ENCODE assay signal across 1 cellular context in genomic region chr12:32894566-32894965, GRCh38.
TF ChIP-seq lines count a peak whose summit lies in the region.

No MANE protein-coding gene starts in this region.

TF ChIP-seq in HepG2, 621 proteins besides CTCF, POLR2A, EP300 and RAD21:
- TF ChIP-seq HMG20B (CRISPR knock-in tag; conservative IDR thresholded peaks at IDR 0.05) (no peak), TFAP4 (IDR thresholded peaks at IDR 0.05; ENCODE audit: borderline replicate concordance, low read depth) (no peak), MZF1 (CRISPR knock-in tag; IDR thresholded peaks at IDR 0.05; ENCODE audit: borderline replicate concordance) (no peak), PHF8 (CRISPR knock-in tag; IDR thresholded peaks at IDR 0.05) (no peak), ZNF331 (CRISPR knock-in tag; IDR thresholded peaks at IDR 0.05) (no peak), ZNF30 (CRISPR knock-in tag; IDR thresholded peaks at IDR 0.05) (no peak), BCLAF1 (IDR thresholded peaks at IDR 0.05) (no peak), ZNF138 (CRISPR knock-in tag; IDR thresholded peaks at IDR 0.05; ENCODE audit: low read depth) (no peak), POLR2AphosphoS5 (IDR thresholded peaks at IDR 0.05; ENCODE audit: low read depth, low read length) (no peak), ZNF572 (CRISPR knock-in tag; IDR thresholded peaks at IDR 0.05) (no peak), ZNF816 (CRISPR knock-in tag; IDR thresholded peaks at IDR 0.05; ENCODE audit: borderline replicate concordance) (no peak), FOSL2 (CRISPR knock-in tag; IDR thresholded peaks at IDR 0.05) (no peak), UBTF (CRISPR knock-in tag; IDR thresholded peaks at IDR 0.05) (no peak), ZFP36 (IDR thresholded peaks at IDR 0.05; ENCODE audit: borderline replicate concordance, low read depth, low read length, partially characterized antibody) (no peak), ZNF644 (CRISPR knock-in tag; IDR thresholded peaks at IDR 0.05; ENCODE audit: low read depth) (no peak)
